In the genomic region with DNA sequence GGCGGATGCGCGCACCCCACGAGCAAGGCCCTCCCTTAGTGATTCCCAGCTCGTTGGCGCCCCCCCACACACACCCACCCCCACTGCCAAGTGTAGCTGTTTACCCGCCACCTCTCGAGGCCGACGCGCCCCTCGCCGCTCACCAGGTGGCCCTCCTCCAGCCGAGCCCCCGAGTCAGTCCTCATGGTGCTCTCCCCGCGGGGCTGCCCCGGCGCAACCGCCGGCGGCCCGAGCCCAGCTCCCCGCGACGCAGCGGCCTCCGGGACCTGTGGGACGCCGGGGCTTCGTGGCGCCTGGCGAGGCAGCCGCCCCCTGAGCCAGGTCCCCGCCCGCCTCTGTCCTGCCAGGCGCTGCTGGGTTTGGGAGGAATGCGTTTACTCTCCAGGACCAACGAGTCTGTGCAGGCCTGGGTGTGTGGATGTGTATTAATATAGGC, we compare ENCODE assay signal across 8 cellular contexts. TPM values are rescaled to one million over a fixed set of nuclear protein-coding genes. Genes with fewer than 3 reads are reported as not detected.
A peak's percentile ranks its signal among the peaks of the same experiment; 100 is the strongest.
DNase-seq lines count a peak whose midpoint lies in the region; TF ChIP-seq lines count a peak whose summit lies in the region.

A gene with protein sequence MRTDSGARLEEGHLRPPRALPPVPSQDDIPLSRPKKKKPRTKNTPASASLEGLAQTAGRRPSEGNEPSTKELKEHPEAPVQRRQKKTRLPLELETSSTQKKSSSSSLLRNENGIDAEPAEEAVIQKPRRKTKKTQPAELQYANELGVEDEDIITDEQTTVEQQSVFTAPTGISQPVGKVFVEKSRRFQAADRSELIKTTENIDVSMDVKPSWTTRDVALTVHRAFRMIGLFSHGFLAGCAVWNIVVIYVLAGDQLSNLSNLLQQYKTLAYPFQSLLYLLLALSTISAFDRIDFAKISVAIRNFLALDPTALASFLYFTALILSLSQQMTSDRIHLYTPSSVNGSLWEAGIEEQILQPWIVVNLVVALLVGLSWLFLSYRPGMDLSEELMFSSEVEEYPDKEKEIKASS (minus strand): TSS at position 288 of the 436 bp plus-strand sequence. CDS start 103 bp downstream, at position 185.

- H3K27ac Mint-ChIP-seq in nephron progenitor cell, result peak within 1 kb of the TSS; percentile 99

- WGBS in urinary bladder, result under 1% methylated on average over 39 of the region's 39 CpGs

- H3K4me3 ChIP-seq in H7 (ENCODE audit: insufficient read depth, low read depth, low read length) (peak within 1 kb of the TSS; percentile 85), fibroblast of the aortic adventitia (ENCODE audit: low read depth, low read length) (peak within 1 kb of the TSS; percentile 94), urinary bladder (ENCODE audit: low read depth, low read length) (peak within 1 kb of the TSS; percentile 59)

- no peaks in the 10 kb centered on the region; the same call in 1 of the 2 replicates for H3K27me3 ChIP-seq in H7 (ENCODE audit: control insufficient read depth, insufficient read depth, low read length)

- DNase-seq in NCI-H1436 (lab: John Stamatoyannopoulos, UW), result peak; percentile 41
- no peak for DNase-seq in NCI-H1436 treated with DMSO at 0.1 percent for 48 hours (lab: John Stamatoyannopoulos, UW)
- peak; percentile 77 for DNase-seq in H7
- DNase-seq in LoVo (ENCODE audit: low spot score), result peak; percentile 24
- peak; percentile 64 for DNase-seq in activated CD8-positive, alpha-beta memory T cell treated with anti-CD3 and anti-CD28 coated beads, Interleukin-2, amount 50 U/mL, for 4 hours
- DNase-seq in fibroblast of the aortic adventitia (ENCODE audit: low read depth), result peak; percentile 43
- peak; percentile 65 for DNase-seq in nephron progenitor cell

- H3K36me3 Mint-ChIP-seq in nephron progenitor cell (ENCODE audit: low read depth), result peaks cover 8% of the 10 kb centered on the region

- no peaks in the 10 kb centered on the region for H3K9me3 Mint-ChIP-seq in nephron progenitor cell

- H3K36me3 ChIP-seq in H7 (replicated peaks; ENCODE audit: control insufficient read depth, insufficient read depth, low read length), result peaks cover 7% of the 10 kb centered on the region
- H3K36me3 ChIP-seq in urinary bladder (ENCODE audit: insufficient read depth), result no peaks in the 10 kb centered on the region

- peak within 1 kb of the TSS; percentile 99 for H3K4me3 Mint-ChIP-seq in nephron progenitor cell

- TF ChIP-seq CTCF in fibroblast of the aortic adventitia (IDR thresholded peaks at IDR 0.05; ENCODE audit: insufficient read depth, low read length) (no peak), nephron progenitor cell (IDR thresholded peaks at IDR 0.05) (no peak)

- H3K27me3 Mint-ChIP-seq in nephron progenitor cell (ENCODE audit: low read depth, poor library complexity), result no peaks in the 10 kb centered on the region

- peak within 1 kb of the TSS; percentile 85 for H3K27ac ChIP-seq in urinary bladder (ENCODE audit: low read depth)

- H3K4me1 ChIP-seq in urinary bladder (ENCODE audit: insufficient read depth), result no peaks in the 10 kb centered on the region

- peaks cover 33% of the 10 kb centered on the region for H3K4me1 Mint-ChIP-seq in nephron progenitor cell

RNA-seq across cellular contexts. Expression of the gene that starts here (rescaled TPM):
- total RNA-seq in H7 (2014; rRNA removed; shearing (Covaris generic)), result 29.0 and 32.5 TPM in 2 replicates
- total RNA-seq in fibroblast of the aortic adventitia (ENCODE audit: low replicate concordance) (21.8 and 62.8 TPM in 2 replicates), urinary bladder (56.5 TPM)
- polyA plus RNA-seq in urinary bladder, result 16.6 TPM
